Comparison of ENCODE assay signal across 8 cellular contexts in the genomic region with DNA sequence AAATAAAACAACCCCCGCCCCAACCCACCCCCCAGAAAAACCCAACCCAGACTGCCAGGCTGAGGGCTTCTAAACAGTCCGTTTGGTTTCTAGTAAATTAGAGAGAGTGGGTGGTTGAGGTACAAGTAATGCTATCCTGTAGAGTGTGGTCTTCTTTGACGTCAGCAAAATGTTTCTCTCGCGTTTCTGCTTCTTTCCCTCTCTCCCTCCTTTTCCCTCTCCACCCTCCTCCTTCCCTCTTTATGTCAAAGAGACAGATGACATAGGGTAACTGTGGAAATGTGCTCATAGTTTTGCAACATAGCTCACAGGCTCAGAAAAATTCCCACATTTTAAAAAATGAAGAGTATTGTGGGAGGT.
DNase-seq lines count a peak whose midpoint lies in the region; ATAC-seq, FAIRE-seq and TF ChIP-seq lines count a peak whose summit lies in the region.

No MANE protein-coding gene starts in this region.

- H3K36me3 ChIP-seq in adrenal gland (replicated peaks in 1 of 2) (no peaks in the 10 kb centered on the region), keratinocyte (ENCODE audit: control insufficient read depth in 2 of 2, extremely low read depth in 1 of 2, insufficient read depth in 2 of 2, low read length in 2 of 2) (no peaks in the 10 kb centered on the region)

- no peaks in the 10 kb centered on the region for H3K79me2 ChIP-seq in keratinocyte (ENCODE audit: control insufficient read depth, insufficient read depth, low read length)

- TF ChIP-seq CTCF in adrenal gland (IDR thresholded peaks at IDR 0.05) (no peak), keratinocyte (optimal IDR thresholded peaks at IDR 0.05 in 1 of 3, IDR thresholded peaks at IDR 0.05 in 1 of 3, conservative IDR thresholded peaks at IDR 0.05 in 1 of 3; ENCODE audit: extremely low read depth in 1 of 3, insufficient read depth in 2 of 3, low read length in 3 of 3) (no peak), GM10248 (IDR thresholded peaks at IDR 0.05; ENCODE audit: control extremely low read depth, extremely low read depth, low read depth, missing control alignments) (no peak)

- 3 to 10% (median 4%) methylated on average over 5 of the region's 5 CpGs for WGBS in adrenal gland, 4 donors

- no peak for ATAC-seq in HG03565 (IDR thresholded peaks at IDR 0.05; ENCODE audit: unreplicated experiment)

- H4K20me1 ChIP-seq in keratinocyte (ENCODE audit: control insufficient read depth, extremely low read depth, insufficient read depth, low read length) = no peaks in the 10 kb centered on the region

- H3K4me3 ChIP-seq in adrenal gland = peak overlapping the region in 1 of 4 donors; percentile 54
- H3K4me3 ChIP-seq in keratinocyte (ENCODE audit: control insufficient read depth in 2 of 3, extremely low read depth in 1 of 3, insufficient read depth in 2 of 3, low read depth in 1 of 3, low read length in 3 of 3) = no peak overlapping the region

- H3K4me1 ChIP-seq in adrenal gland (replicated peaks in 1 of 2) (peaks cover 32 to 50% of the 10 kb centered on the region in 2 donors), keratinocyte (ENCODE audit: control insufficient read depth, extremely low read depth, insufficient read depth, low read length) (peaks cover 37% of the 10 kb centered on the region)

- CTCF ChIA-PET in GM10248 (lab: Yijun Ruan, JAX) = interaction anchor here (0.7 to 2.9 kb wide), 6 partner anchors 9 to 113 kb away, joined by 3 to 16 read pairs (median 3); no protein-coding TSS in a partner anchor

- TF ChIP-seq POLR2A in adrenal gland (IDR thresholded peaks at IDR 0.05) = no peak

- intact Hi-C loops in adrenal gland (cut with DNase I) = loop anchor here in 1 of 2 donors (10.0 kb wide), 1 partner anchor 246 kb away; no protein-coding TSS in a partner anchor

- H3K4me2 ChIP-seq in keratinocyte (ENCODE audit: control insufficient read depth, extremely low read depth, insufficient read depth, low read depth, low read length) = peak overlapping the region; percentile 68

- POLR2A ChIA-PET in GM10248 (lab: Yijun Ruan, JAX) = interaction anchor here (0.5 to 2.5 kb wide), 5 partner anchors 8 to 46 kb away, joined by 3 to 12 read pairs (median 4); no protein-coding TSS in a partner anchor

- DNase-seq in NCI-H2171 treated with DMSO at 0.1 percent for 48 hours (lab: John Stamatoyannopoulos, UW) (peak; percentile 74), NCI-H2171 (lab: John Stamatoyannopoulos, UW) (no peak), adrenal gland (peak in 1 of 7 donors; percentile 51), keratinocyte (ENCODE audit: low read depth, low spot score) (no peak), substantia nigra (lab: John Stamatoyannopoulos, UW) (no peak), amygdala (lab: John Stamatoyannopoulos, UW) (no peak), GM10248 (ENCODE audit: extremely low spot score) (no peak)

- dilution Hi-C loops in keratinocyte (cut with MboI; ENCODE audit: extremely low pct_ligation_motif_present, low sequenced_read_pairs) = loop anchor here (10.0 kb wide), 1 partner anchor 104 kb away; no protein-coding TSS in a partner anchor

- H3K9me3 ChIP-seq in adrenal gland (replicated peaks in 1 of 3) (no peaks in the 10 kb centered on the region), keratinocyte (ENCODE audit: control insufficient read depth, low read depth, low read length) (no peaks in the 10 kb centered on the region)

- H3K27ac ChIP-seq in adrenal gland (peak overlapping the region; percentile 66 to 97 (median 91)), keratinocyte (ENCODE audit: control insufficient read depth, insufficient read depth, low read length) (peak overlapping the region; percentile 66), substantia nigra (ENCODE audit: low read depth, low read length, poor library complexity, severe bottlenecking) (peak overlapping the region; percentile 86)

- no peaks in the 10 kb centered on the region for H3K9me1 ChIP-seq in keratinocyte (ENCODE audit: control insufficient read depth, extremely low read depth, insufficient read depth, low read length)

- no peaks in the 10 kb centered on the region for H3K27me3 ChIP-seq in adrenal gland
- no peaks in the 10 kb centered on the region for H3K27me3 ChIP-seq in keratinocyte (ENCODE audit: control insufficient read depth, extremely low read depth, insufficient read depth, low read length)

- peak overlapping the region; percentile 52 for H3K9ac ChIP-seq in keratinocyte (ENCODE audit: control insufficient read depth, extremely low read depth, insufficient read depth, low read length)

- FAIRE-seq in keratinocyte (lab: Jason Lieb, UNC) = no peak

- H2AFZ ChIP-seq in keratinocyte (ENCODE audit: control insufficient read depth, low read length) = peak overlapping the region; percentile 9
